In the genomic region with DNA sequence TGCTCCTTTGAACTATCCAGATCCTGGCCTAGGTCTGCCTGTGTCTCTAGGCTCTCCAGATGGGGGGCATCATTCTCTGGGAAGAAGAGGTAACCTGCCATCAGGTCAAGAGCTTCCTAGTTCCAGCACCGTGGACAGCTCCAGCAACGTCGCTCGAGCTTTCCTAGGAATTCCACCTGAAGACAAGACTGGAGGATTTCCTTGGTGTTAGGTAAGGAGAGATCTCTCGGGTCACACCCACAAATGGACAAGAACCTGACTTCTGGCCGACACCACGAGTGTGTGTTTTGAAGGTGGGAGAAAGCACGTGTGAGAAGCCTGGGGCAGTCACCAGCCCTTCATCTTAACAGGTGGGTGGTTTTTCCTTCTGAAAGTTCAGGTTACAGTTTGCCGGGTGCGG, we compare ENCODE assay signal across 13 cellular contexts. TPM values are rescaled to one million over a fixed set of nuclear protein-coding genes. Genes with fewer than 3 reads are reported as not detected.
DNase-seq lines count a peak whose midpoint lies in the region; ATAC-seq, FAIRE-seq and TF ChIP-seq lines count a peak whose summit lies in the region.
"Had no signal": no experiment of that assay in that cellular context is flagged by ENCODE, and none has a peak within 500 bp of the region (broad histone marks: within the 10 kb centered on the region; RNA-seq: fewer than 3 reads in every experiment).

No MANE protein-coding gene starts in this region.

- H3K27ac Mint-ChIP-seq in WTC11: no peak overlapping the region
- H3K27ac Mint-ChIP-seq: T-helper 1 cell treated with Interleukin-12 subunit alpha and Interleukin-12 subunit beta and Interleukin-4 antibody, amounts not matched to agents 30 μg/mL and 1 μg/mL, for 36 hours had no signal

- no peak overlapping the region for H2AFZ ChIP-seq in HepG2 (ENCODE audit: low read length)

- H3K27ac ChIP-seq in HepG2 (ENCODE audit: extremely low read length, insufficient read depth, low read length) (no peak overlapping the region), right lobe of liver (no peak overlapping the region)

- no peak for TF ChIP-seq EP300 in HepG2 (IDR thresholded peaks at IDR 0.05; ENCODE audit: low read depth in 2 of 2, low read length in 2 of 2)
- TF ChIP-seq EP300 in HepG2 (CRISPR knock-in tag; IDR thresholded peaks at IDR 0.05; ENCODE audit: borderline replicate concordance): no peak

- H3K79me2 ChIP-seq in HepG2 (ENCODE audit: insufficient read depth, low read length): no peaks in the 10 kb centered on the region

- peaks cover 36% of the 10 kb centered on the region for H3K27me3 Mint-ChIP-seq in WTC11 (ENCODE audit: low read depth)

- no peaks in the 10 kb centered on the region for H3K9me3 Mint-ChIP-seq in WTC11
- H3K9me3 Mint-ChIP-seq: T-helper 1 cell treated with Interleukin-12 subunit alpha and Interleukin-12 subunit beta and Interleukin-4 antibody, amounts not matched to agents 30 μg/mL and 1 μg/mL, for 36 hours had no signal

- intact Hi-C loops in HepG2 (cut with micrococcal nuclease; ENCODE audit: unreplicated experiment) (no loop called here), right lobe of liver (cut with DNase I) (no loop called here)

- H3K9me3 ChIP-seq in HepG2 (ENCODE audit: low read length) (no peaks in the 10 kb centered on the region), right lobe of liver (no peaks in the 10 kb centered on the region)

- DNase-seq in HepG2 (ENCODE audit: low spot score): no peak
- no peak for DNase-seq in right lobe of liver
- peak; percentile 82 for DNase-seq in WTC11 (ENCODE audit: low spot score)
- peak; percentile 48 for DNase-seq in iPS DF 19.7 (ENCODE audit: low read depth, low spot score)
- DNase-seq in urothelium cell line (ENCODE audit: low spot score): peak; percentile 53
- no peak for DNase-seq in Ammon's horn (ENCODE audit: low spot score)
- DNase-seq in DMS53 treated with DMSO at 0.1 percent for 48 hours (lab: John Stamatoyannopoulos, UW; ENCODE audit: unreplicated experiment): no peak
- no peak for DNase-seq in retina
- DNase-seq: activated CD8-positive, alpha-beta memory T cell treated with anti-CD3 and anti-CD28 coated beads, Interleukin-2, amount 50 U/mL, for 4 hours; GOT3; NCI-H82; small intestine had no signal

- H3K4me1 ChIP-seq in HepG2 (ENCODE audit: insufficient read depth, low read length): peaks cover 13% of the 10 kb centered on the region
- H3K4me1 ChIP-seq in right lobe of liver: no peaks in the 10 kb centered on the region

- TF ChIP-seq POLR2A in HepG2 (IDR thresholded peaks at IDR 0.05; ENCODE audit: insufficient read depth in 1 of 2, low read depth in 2 of 2, low read length in 2 of 2): no peak
- TF ChIP-seq POLR2A in right lobe of liver (IDR thresholded peaks at IDR 0.05): no peak

- no peaks in the 10 kb centered on the region for H3K36me3 ChIP-seq in HepG2 (replicated peaks in 1 of 2; ENCODE audit: control insufficient read depth in 1 of 2, insufficient read depth in 2 of 2, low read length in 2 of 2)
- no peaks in the 10 kb centered on the region for H3K36me3 ChIP-seq in right lobe of liver

- no peak for TF ChIP-seq RAD21 in HepG2 (CRISPR knock-in tag; IDR thresholded peaks at IDR 0.05)

- WGBS in HepG2 (ENCODE audit: low lambda C conversion rate): 10% methylated on average over 8 of the region's 10 CpGs
- 20% methylated on average over 3 of the region's 10 CpGs for WGBS in right lobe of liver (ENCODE audit: insufficient coverage, low coverage, low lambda C conversion rate, missing lambda C conversion rate)

- FAIRE-seq in HepG2 (lab: Jason Lieb, UNC): no peak
- no peak for FAIRE-seq in urothelium cell line (lab: Jason Lieb, UNC)
- FAIRE-seq: small intestine had no signal

- H3K4me3 Mint-ChIP-seq in WTC11: no peak overlapping the region
- H3K4me3 Mint-ChIP-seq: T-helper 1 cell treated with Interleukin-12 subunit alpha and Interleukin-12 subunit beta and Interleukin-4 antibody, amounts not matched to agents 30 μg/mL and 1 μg/mL, for 36 hours had no signal

- no TSS peak for BruUV-seq in HepG2 (replicated peaks; lab: Mats Ljungman, UMichigan)

- TF ChIP-seq CTCF in HepG2 (CRISPR knock-in tag; IDR thresholded peaks at IDR 0.05) (no peak), right lobe of liver (IDR thresholded peaks at IDR 0.05) (no peak), WTC11 (IDR thresholded peaks at IDR 0.05) (no peak)

- CTCF ChIA-PET in HepG2 (lab: Yijun Ruan, JAX; ENCODE audit: low intra/inter-chr PET ratio, low total read pairs): no interaction called here
- CTCF ChIA-PET in WTC11 (lab: Charles Lee): interaction anchor here (0.6 to 2.6 kb wide), 13 partner anchors 15 to 265 kb away, joined by 3 to 22 read pairs (median 3); a partner anchor contains a TSS

- H3K4me3 ChIP-seq in HepG2 (replicated peaks in 1 of 3; ENCODE audit: insufficient read depth in 1 of 3, low read depth in 2 of 3, low read length in 3 of 3): no peak overlapping the region
- no peak overlapping the region for H3K4me3 ChIP-seq in right lobe of liver

- in situ Hi-C loops in HepG2 (cut with HindIII; ENCODE audit: extremely low pct_ligation_motif_present, low pct_unique_long_range_greater_than_20kb): loop anchor here (10.0 kb wide), 1 partner anchor 65 kb away; no protein-coding TSS in a partner anchor

- H4K20me1 ChIP-seq in HepG2 (ENCODE audit: insufficient read depth, low read length): no peaks in the 10 kb centered on the region

- H3K4me1 Mint-ChIP-seq in WTC11: peaks cover 2% of the 10 kb centered on the region; the same call in 1 of the 2 replicates

- no peaks in the 10 kb centered on the region for H3K36me3 Mint-ChIP-seq in WTC11

- no peak; the same call in 2 of the 3 replicates for ATAC-seq in HepG2
- no peak for ATAC-seq in right lobe of liver
- ATAC-seq in WTC11: peak; percentile 87

- POLR2A ChIA-PET in HepG2 (lab: Yijun Ruan, JAX): no interaction called here
- POLR2A ChIA-PET in WTC11 (lab: Charles Lee): interaction anchor here (0.7 kb wide), 1 partner anchor 1530 kb away, joined by 3 read pairs; no protein-coding TSS in a partner anchor

- H3K4me2 ChIP-seq in HepG2 (ENCODE audit: low read depth, low read length): no peak overlapping the region

- no peak overlapping the region for H3K9ac ChIP-seq in HepG2 (ENCODE audit: insufficient read depth, low read depth, low read length)

- H3K27me3 ChIP-seq in HepG2 (ENCODE audit: control insufficient read depth in 1 of 2, insufficient read depth in 2 of 2, low read length in 2 of 2): no peaks in the 10 kb centered on the region
- no peaks in the 10 kb centered on the region for H3K27me3 ChIP-seq in right lobe of liver

RNA-seq across cellular contexts. Expression of a gene that starts 1.2 kb away (rescaled TPM):
- total RNA-seq in HepG2 (2016; rRNA removed; fragmentation: Illumina TruSeq; extraction: Trizol): not detected in 2 replicates
- not detected in 2 replicates for total RNA-seq in HepG2 (2016; cell fraction: cytosol; rRNA removed; fragmentation: Illumina TruSeq; extraction: Trizol; ENCODE audit: low read depth)
- total RNA-seq in HepG2 (2016; cell fraction: insoluble cytoplasmic fraction; rRNA removed; fragmentation: Illumina TruSeq; extraction: Trizol): not detected in 2 replicates
- total RNA-seq in HepG2 (2016; cell fraction: membrane; rRNA removed; fragmentation: Illumina TruSeq; extraction: Trizol): not detected in 2 replicates
- not detected in 2 replicates for total RNA-seq in HepG2 (2016; cell fraction: nucleus; rRNA removed; fragmentation: Illumina TruSeq; extraction: Trizol)
- not detected in 2 replicates for polyA plus RNA-seq in HepG2 (2011; rRNA removed)
- not detected in 2 replicates for polyA plus RNA-seq in HepG2 (2011; cell fraction: cytosol; rRNA removed)
- not detected in 2 replicates for polyA plus RNA-seq in HepG2 (2011; cell fraction: nucleus; rRNA removed)
- not detected in 2 replicates for polyA plus RNA-seq in HepG2 (2012)
- not detected in 2 replicates for polyA plus RNA-seq in HepG2 (2016; cell fraction: cytosol; fragmentation: Illumina TruSeq; extraction: Trizol; ENCODE audit: low read depth)
- not detected in 2 replicates for polyA plus RNA-seq in HepG2 (2016; cell fraction: insoluble cytoplasmic fraction; fragmentation: Illumina TruSeq; extraction: Trizol; ENCODE audit: low read depth)
- polyA plus RNA-seq in HepG2 (2016; cell fraction: membrane; fragmentation: Illumina TruSeq; extraction: Trizol; ENCODE audit: low read depth): not detected in 2 replicates
- not detected in 2 replicates for polyA plus RNA-seq in HepG2 (2016; cell fraction: nucleus; fragmentation: Illumina TruSeq; extraction: Trizol; ENCODE audit: insufficient read depth, low read depth)
- polyA minus RNA-seq in HepG2 (2011; rRNA and poly(A)+ RNA removed; ENCODE audit: low replicate concordance): not detected in 2 replicates
- polyA minus RNA-seq in HepG2 (2011; cell fraction: cytosol; rRNA and poly(A)+ RNA removed): not detected in 2 replicates
- not detected in 2 replicates for polyA minus RNA-seq in HepG2 (2011; cell fraction: nucleus; rRNA and poly(A)+ RNA removed)
- total RNA-seq in right lobe of liver: not detected
- total RNA-seq in WTC11 (2021): not detected in 3 replicates
- polyA plus RNA-seq: small intestine had no signal

RNA-seq across cellular contexts. Expression of a gene that starts 10.7 kb away (rescaled TPM):
- total RNA-seq in HepG2 (2016; rRNA removed; fragmentation: Illumina TruSeq; extraction: Trizol) (not detected in 2 replicates), right lobe of liver (1 to 10 TPM in 1 of 6 experiments, under 1 TPM in 3, not detected in 2; 0.39 to 1.2 (median 0.86) TPM), WTC11 (2021) (0.57 to 0.60 TPM in 2 of 3 replicates, not detected in the other)
- total RNA-seq in HepG2 (2016; cell fraction: cytosol; rRNA removed; fragmentation: Illumina TruSeq; extraction: Trizol; ENCODE audit: low read depth): not detected in 2 replicates
- not detected in 2 replicates for total RNA-seq in HepG2 (2016; cell fraction: insoluble cytoplasmic fraction; rRNA removed; fragmentation: Illumina TruSeq; extraction: Trizol)
- not detected in 2 replicates for total RNA-seq in HepG2 (2016; cell fraction: membrane; rRNA removed; fragmentation: Illumina TruSeq; extraction: Trizol)
- total RNA-seq in HepG2 (2016; cell fraction: nucleus; rRNA removed; fragmentation: Illumina TruSeq; extraction: Trizol): not detected in 2 replicates
- not detected in 2 replicates for polyA plus RNA-seq in HepG2 (2011; rRNA removed)
- 0.05 TPM in 1 of 2 replicates, not detected in the other for polyA plus RNA-seq in HepG2 (2011; cell fraction: cytosol; rRNA removed)
- not detected in 2 replicates for polyA plus RNA-seq in HepG2 (2011; cell fraction: nucleus; rRNA removed)
- not detected in 2 replicates for polyA plus RNA-seq in HepG2 (2012)
- not detected in 2 replicates for polyA plus RNA-seq in HepG2 (2016; cell fraction: cytosol; fragmentation: Illumina TruSeq; extraction: Trizol; ENCODE audit: low read depth)
- not detected in 2 replicates for polyA plus RNA-seq in HepG2 (2016; cell fraction: insoluble cytoplasmic fraction; fragmentation: Illumina TruSeq; extraction: Trizol; ENCODE audit: low read depth)
- not detected in 2 replicates for polyA plus RNA-seq in HepG2 (2016; cell fraction: membrane; fragmentation: Illumina TruSeq; extraction: Trizol; ENCODE audit: low read depth)
- not detected in 2 replicates for polyA plus RNA-seq in HepG2 (2016; cell fraction: nucleus; fragmentation: Illumina TruSeq; extraction: Trizol; ENCODE audit: insufficient read depth, low read depth)
- polyA minus RNA-seq in HepG2 (2011; rRNA and poly(A)+ RNA removed; ENCODE audit: low replicate concordance): not detected in 2 replicates
- not detected in 2 replicates for polyA minus RNA-seq in HepG2 (2011; cell fraction: cytosol; rRNA and poly(A)+ RNA removed)
- not detected in 2 replicates for polyA minus RNA-seq in HepG2 (2011; cell fraction: nucleus; rRNA and poly(A)+ RNA removed)

RNA-seq across cellular contexts. Expression of a gene that starts 41.6 kb away (rescaled TPM):
- total RNA-seq in HepG2 (2016; rRNA removed; fragmentation: Illumina TruSeq; extraction: Trizol) (not detected in 2 replicates), right lobe of liver (1 to 10 TPM in 1 of 6 experiments, under 1 TPM in 3, not detected in 2; 0.63 to 2.1 (median 0.77) TPM), WTC11 (2021) (0.26 to 1.1 TPM (median 0.66 TPM) in 3 replicates)
- total RNA-seq in HepG2 (2016; cell fraction: cytosol; rRNA removed; fragmentation: Illumina TruSeq; extraction: Trizol; ENCODE audit: low read depth): not detected in 2 replicates
- total RNA-seq in HepG2 (2016; cell fraction: insoluble cytoplasmic fraction; rRNA removed; fragmentation: Illumina TruSeq; extraction: Trizol): not detected in 2 replicates
- not detected in 2 replicates for total RNA-seq in HepG2 (2016; cell fraction: membrane; rRNA removed; fragmentation: Illumina TruSeq; extraction: Trizol)
- total RNA-seq in HepG2 (2016; cell fraction: nucleus; rRNA removed; fragmentation: Illumina TruSeq; extraction: Trizol): not detected in 2 replicates
- polyA plus RNA-seq in HepG2 (2011; rRNA removed): 0.08 and 0.20 TPM in 2 replicates
- polyA plus RNA-seq in HepG2 (2011; cell fraction: cytosol; rRNA removed): 0.05 and 0.13 TPM in 2 replicates
- 0.31 and 0.35 TPM in 2 replicates for polyA plus RNA-seq in HepG2 (2011; cell fraction: nucleus; rRNA removed)
- 0.13 TPM in 1 of 2 replicates, not detected in the other for polyA plus RNA-seq in HepG2 (2012)
- not detected in 2 replicates for polyA plus RNA-seq in HepG2 (2016; cell fraction: cytosol; fragmentation: Illumina TruSeq; extraction: Trizol; ENCODE audit: low read depth)
- not detected in 2 replicates for polyA plus RNA-seq in HepG2 (2016; cell fraction: insoluble cytoplasmic fraction; fragmentation: Illumina TruSeq; extraction: Trizol; ENCODE audit: low read depth)
- polyA plus RNA-seq in HepG2 (2016; cell fraction: membrane; fragmentation: Illumina TruSeq; extraction: Trizol; ENCODE audit: low read depth): not detected in 2 replicates
- polyA plus RNA-seq in HepG2 (2016; cell fraction: nucleus; fragmentation: Illumina TruSeq; extraction: Trizol; ENCODE audit: insufficient read depth, low read depth): not detected in 2 replicates
- polyA minus RNA-seq in HepG2 (2011; rRNA and poly(A)+ RNA removed; ENCODE audit: low replicate concordance): 0.21 TPM in 1 of 2 replicates, not detected in the other
- polyA minus RNA-seq in HepG2 (2011; cell fraction: cytosol; rRNA and poly(A)+ RNA removed): not detected in 2 replicates
- polyA minus RNA-seq in HepG2 (2011; cell fraction: nucleus; rRNA and poly(A)+ RNA removed): 0.26 TPM in 1 of 2 replicates, not detected in the other

RNA-seq across cellular contexts. Expression of a gene that starts 44.0 kb away (rescaled TPM):
- total RNA-seq in HepG2 (2016; rRNA removed; fragmentation: Illumina TruSeq; extraction: Trizol): 129 and 175 TPM in 2 replicates
- total RNA-seq in HepG2 (2016; cell fraction: cytosol; rRNA removed; fragmentation: Illumina TruSeq; extraction: Trizol; ENCODE audit: low read depth): 39.5 and 48.1 TPM in 2 replicates
- total RNA-seq in HepG2 (2016; cell fraction: insoluble cytoplasmic fraction; rRNA removed; fragmentation: Illumina TruSeq; extraction: Trizol): 132 and 160 TPM in 2 replicates
- total RNA-seq in HepG2 (2016; cell fraction: membrane; rRNA removed; fragmentation: Illumina TruSeq; extraction: Trizol): 80.0 and 85.8 TPM in 2 replicates
- total RNA-seq in HepG2 (2016; cell fraction: nucleus; rRNA removed; fragmentation: Illumina TruSeq; extraction: Trizol): 62.2 and 67.3 TPM in 2 replicates
- polyA plus RNA-seq in HepG2 (2011; rRNA removed): 86.4 and 93.6 TPM in 2 replicates
- polyA plus RNA-seq in HepG2 (2011; cell fraction: cytosol; rRNA removed): 92.2 and 107 TPM in 2 replicates
- 43.4 and 45.7 TPM in 2 replicates for polyA plus RNA-seq in HepG2 (2011; cell fraction: nucleus; rRNA removed)
- polyA plus RNA-seq in HepG2 (2012): 66.6 and 80.8 TPM in 2 replicates
- polyA plus RNA-seq in HepG2 (2016; cell fraction: cytosol; fragmentation: Illumina TruSeq; extraction: Trizol; ENCODE audit: low read depth): 42.7 and 45.8 TPM in 2 replicates
- 210 and 213 TPM in 2 replicates for polyA plus RNA-seq in HepG2 (2016; cell fraction: insoluble cytoplasmic fraction; fragmentation: Illumina TruSeq; extraction: Trizol; ENCODE audit: low read depth)
- 68.1 and 80.7 TPM in 2 replicates for polyA plus RNA-seq in HepG2 (2016; cell fraction: membrane; fragmentation: Illumina TruSeq; extraction: Trizol; ENCODE audit: low read depth)
- polyA plus RNA-seq in HepG2 (2016; cell fraction: nucleus; fragmentation: Illumina TruSeq; extraction: Trizol; ENCODE audit: insufficient read depth, low read depth): 109 and 126 TPM in 2 replicates
- 177 and 420 TPM in 2 replicates for polyA minus RNA-seq in HepG2 (2011; rRNA and poly(A)+ RNA removed; ENCODE audit: low replicate concordance)
- polyA minus RNA-seq in HepG2 (2011; cell fraction: cytosol; rRNA and poly(A)+ RNA removed): 65.8 and 69.2 TPM in 2 replicates
- polyA minus RNA-seq in HepG2 (2011; cell fraction: nucleus; rRNA and poly(A)+ RNA removed): 20.9 and 25.1 TPM in 2 replicates
- 10 to 100 TPM; 24.5 to 47.9 (median 29.9) TPM for total RNA-seq in right lobe of liver
- total RNA-seq in WTC11 (2021): 218 to 228 TPM (median 223 TPM) in 3 replicates

RNA-seq across cellular contexts. Expression of a gene that starts 47.2 kb away (rescaled TPM):
- total RNA-seq in HepG2 (2016; rRNA removed; fragmentation: Illumina TruSeq; extraction: Trizol) (not detected in 2 replicates), right lobe of liver (100 to 1,000 TPM; 109 to 259 (median 185) TPM), WTC11 (2021) (22.6 to 25.8 TPM (median 25.3 TPM) in 3 replicates)
- not detected in 2 replicates for total RNA-seq in HepG2 (2016; cell fraction: cytosol; rRNA removed; fragmentation: Illumina TruSeq; extraction: Trizol; ENCODE audit: low read depth)
- not detected in 2 replicates for total RNA-seq in HepG2 (2016; cell fraction: insoluble cytoplasmic fraction; rRNA removed; fragmentation: Illumina TruSeq; extraction: Trizol)
- not detected in 2 replicates for total RNA-seq in HepG2 (2016; cell fraction: membrane; rRNA removed; fragmentation: Illumina TruSeq; extraction: Trizol)
- total RNA-seq in HepG2 (2016; cell fraction: nucleus; rRNA removed; fragmentation: Illumina TruSeq; extraction: Trizol): 0.31 TPM in 1 of 2 replicates, not detected in the other
- 2.6 and 4.2 TPM in 2 replicates for polyA plus RNA-seq in HepG2 (2011; rRNA removed)
- polyA plus RNA-seq in HepG2 (2011; cell fraction: cytosol; rRNA removed): 1.4 and 3.7 TPM in 2 replicates
- polyA plus RNA-seq in HepG2 (2011; cell fraction: nucleus; rRNA removed): 3.4 and 4.2 TPM in 2 replicates
- polyA plus RNA-seq in HepG2 (2012): 1.4 and 2.2 TPM in 2 replicates
- polyA plus RNA-seq in HepG2 (2016; cell fraction: cytosol; fragmentation: Illumina TruSeq; extraction: Trizol; ENCODE audit: low read depth): not detected in 2 replicates
- not detected in 2 replicates for polyA plus RNA-seq in HepG2 (2016; cell fraction: insoluble cytoplasmic fraction; fragmentation: Illumina TruSeq; extraction: Trizol; ENCODE audit: low read depth)
- polyA plus RNA-seq in HepG2 (2016; cell fraction: membrane; fragmentation: Illumina TruSeq; extraction: Trizol; ENCODE audit: low read depth): not detected in 2 replicates
- not detected in 2 replicates for polyA plus RNA-seq in HepG2 (2016; cell fraction: nucleus; fragmentation: Illumina TruSeq; extraction: Trizol; ENCODE audit: insufficient read depth, low read depth)
- 1.7 and 3.0 TPM in 2 replicates for polyA minus RNA-seq in HepG2 (2011; rRNA and poly(A)+ RNA removed; ENCODE audit: low replicate concordance)
- polyA minus RNA-seq in HepG2 (2011; cell fraction: cytosol; rRNA and poly(A)+ RNA removed): 2.6 TPM in 1 of 2 replicates, not detected in the other
- 1.4 and 2.9 TPM in 2 replicates for polyA minus RNA-seq in HepG2 (2011; cell fraction: nucleus; rRNA and poly(A)+ RNA removed)

Comparison
In these comparisons a context has a peak if more than half of its experiments do, and no peak if none do; other contexts are left out.
1. DNase-seq: peak in WTC11 (single experiment), iPS DF 19.7 (single experiment) and urothelium cell line (single experiment); none in HepG2 (single experiment), right lobe of liver (0 of 3), Ammon's horn (single experiment), DMS53 treated with DMSO at 0.1 percent for 48 hours (single experiment) and retina (single experiment).